ENCODE assay signal across 12 cellular contexts in genomic region chr12:106417926-106418910, GRCh38.
DNase-seq lines count a peak whose midpoint lies in the region; ATAC-seq and TF ChIP-seq lines count a peak whose summit lies in the region.
"Had no signal": no experiment of that assay in that cellular context is flagged by ENCODE, and none has a peak within 500 bp of the region (broad histone marks: within the 10 kb centered on the region; RNA-seq: fewer than 3 reads in every experiment).

No MANE protein-coding gene starts in this region.

- H3K36me3 ChIP-seq in SJSA1 (peaks cover 8% of the 10 kb centered on the region), ovary (no peaks in the 10 kb centered on the region)
- H3K36me3 ChIP-seq: thyroid gland had no signal

- TF ChIP-seq CTCF in ovary (IDR thresholded peaks at IDR 0.05), result no peak

- H3K27me3 ChIP-seq in SJSA1 (replicated peaks) (no peaks in the 10 kb centered on the region), ovary (no peaks in the 10 kb centered on the region)
- H3K27me3 ChIP-seq: thyroid gland had no signal

- DNase-seq in EL (peak; percentile 79), SJSA1 (ENCODE audit: low read depth in 1 of 2, low spot score in 2 of 2) (peak in 1 of 2 experiments; percentile 73), fibroblast of gingiva (ENCODE audit: low read depth) (peak; percentile 59), ovary (peak in 1 of 5 donors; percentile 16), NCI-H526 (lab: John Stamatoyannopoulos, UW) (no peak), substantia nigra (lab: John Stamatoyannopoulos, UW) (no peak)
- DNase-seq: activated effector memory CD4-positive, alpha-beta T cell treated with Interleukin-2 at 50 U/mL for 16 hours; NCI-H524; stimulated activated CD4-positive, alpha-beta T cell treated with anti-CD3 and anti-CD28 coated beads, Interleukin-2, amount 100 ng/mL, for 24 hours; thyroid gland had no signal

- TF ChIP-seq EP300 in ovary (IDR thresholded peaks at IDR 0.05), result no peak

- no peak for ATAC-seq in HG03135 (IDR thresholded peaks at IDR 0.05; ENCODE audit: unreplicated experiment)
- no peak for ATAC-seq in GM18867 (IDR thresholded peaks at IDR 0.05; ENCODE audit: unreplicated experiment)

- H3K4me3 ChIP-seq in SJSA1 (no peak overlapping the region), ovary (no peak overlapping the region)
- H3K4me3 ChIP-seq: thyroid gland had no signal

- H3K27ac ChIP-seq in SJSA1 (peak overlapping the region; percentile 66), ovary (peak overlapping the region; percentile 25 to 42), substantia nigra (ENCODE audit: low read depth, low read length, poor library complexity, severe bottlenecking) (no peak overlapping the region)

- intact Hi-C loops in ovary (cut with DNase I), result loop anchor here in 1 of 4 donors (10.0 kb wide), 1 partner anchor 347 kb away; no protein-coding TSS in a partner anchor

- no peaks in the 10 kb centered on the region for H3K9me3 ChIP-seq in SJSA1 (replicated peaks)
- H3K9me3 ChIP-seq in ovary, result no peaks in the 10 kb centered on the region
- H3K9me3 ChIP-seq: thyroid gland had no signal

- 51 to 59% (median 57%) methylated on average over 7 of the region's 7 CpGs for WGBS in ovary, 3 donors

- H3K4me1 ChIP-seq in SJSA1 (replicated peaks), result peaks cover 52% of the 10 kb centered on the region
- H3K4me1 ChIP-seq in ovary (ENCODE audit: insufficient read depth), result peaks cover 3% of the 10 kb centered on the region

- TF ChIP-seq POLR2A in ovary (IDR thresholded peaks at IDR 0.05), result no peak

Comparison
In these comparisons a context has a peak if more than half of its experiments do, and no peak if none do; other contexts are left out.
1. DNase-seq: peak in EL (single experiment) and fibroblast of gingiva (single experiment); none in NCI-H526 (0 of 2) and substantia nigra (0 of 49).